In genomic region chr11:79796704-79797103, GRCh38 we compare ENCODE assay signal across 8 cellular contexts.
"Had no signal": no experiment of that assay in that cellular context is flagged by ENCODE, and none has a peak within 500 bp of the region (broad histone marks: within the 10 kb centered on the region; RNA-seq: fewer than 3 reads in every experiment).

No MANE protein-coding gene starts in this region.

- H3K4me3 Mint-ChIP-seq: HFFc6, IgD-negative memory B cell had no signal

- H3K36me3 Mint-ChIP-seq: IgD-negative memory B cell had no signal

- H3K27ac ChIP-seq: GM23248, HL-60 had no signal

- ATAC-seq: HCT116, HepG2 had no signal

- H3K27ac Mint-ChIP-seq: HFFc6, IgD-negative memory B cell had no signal

- H3K27me3 Mint-ChIP-seq: IgD-negative memory B cell had no signal

- H3K4me1 Mint-ChIP-seq: IgD-negative memory B cell had no signal

- DNase-seq: GM23248, GOT3, H7, HFFc6 had no signal
